Comparison of ENCODE assay signal across 28 cellular contexts in genomic region chr9:95775191-95775590, GRCh38.
"Had no signal": no experiment of that assay in that cellular context is flagged by ENCODE, and none has a peak within 500 bp of the region (broad histone marks: within the 10 kb centered on the region; RNA-seq: fewer than 3 reads in every experiment).

No MANE protein-coding gene starts in this region.

- H2AFZ ChIP-seq: neural progenitor cell, parathyroid adenoma had no signal

- H3K36me3 ChIP-seq: neural progenitor cell, ovary, spleen, suprapubic skin, tibial artery, transverse colon, upper lobe of right lung, uterus had no signal

- H3K27me3 ChIP-seq: neural progenitor cell, ovary, suprapubic skin, testis, tibial artery, transverse colon, upper lobe of right lung, uterus had no signal

- H3K9ac ChIP-seq: neural progenitor cell, parathyroid adenoma had no signal

- H3K27ac ChIP-seq: neural progenitor cell, ovary, parathyroid adenoma, psoas muscle, skin epidermis, spleen, suprapubic skin, tibial artery, transverse colon, upper lobe of right lung, uterus had no signal

- H3K4me2 ChIP-seq: neural progenitor cell, smooth muscle cell had no signal

- DNase-seq: natural killer cell; occipital lobe; ovary; posterior cingulate gyrus; psoas muscle; right cardiac atrium; spleen; stimulated activated CD4-positive, alpha-beta T cell treated with anti-CD3 and anti-CD28 coated beads, Interleukin-12 subunit alpha, Interleukin-12 subunit beta, amount 100 ng/mL, for 4 hours; stimulated activated CD4-positive, alpha-beta T cell treated with anti-CD3 and anti-CD28 coated beads, Interleukin-1b, Interleukin-23, amount 100 ng/mL, for 48 hours; stimulated activated CD4-positive, alpha-beta T cell treated with anti-CD3 and anti-CD28 coated beads, Interleukin-4, amount 100 ng/mL, for 1 hour; stimulated activated CD4-positive, alpha-beta T cell treated with anti-CD3 and anti-CD28 coated beads, Interleukin-4, amount 100 ng/mL, for 4 hours; stimulated activated CD8-positive, alpha-beta memory T cell treated with anti-CD3 and anti-CD28 coated beads, Interleukin-4, amount 100 ng/mL, for 48 hours; stimulated activated naive CD4-positive, alpha-beta T cell; stimulated activated naive CD8-positive, alpha-beta T cell treated with anti-CD3 and anti-CD28 coated beads, Interleukin-15, amount 100 ng/mL, for 72 hours; stimulated activated naive CD8-positive, alpha-beta T cell treated with anti-CD3 and anti-CD28 coated beads, Interleukin-15, Interleukin-2, amounts not matched to agents 100 U/mL and 50 U/mL, for 24 hours; substantia nigra; testis; tibial artery; transverse colon; upper lobe of right lung; uterus had no signal

- H3K4me3 ChIP-seq: neural progenitor cell, ovary, psoas muscle, skin epidermis, smooth muscle cell, spleen, suprapubic skin, testis, tibial artery, transverse colon, upper lobe of right lung, uterus had no signal

- H3K4me1 ChIP-seq: parathyroid adenoma, psoas muscle, spleen, upper lobe of right lung had no signal

- H3K79me2 ChIP-seq: parathyroid adenoma had no signal

- ATAC-seq: natural killer cell; psoas muscle; right cardiac atrium; sciatic nerve; stimulated activated memory B cell treated with anti-CD40 and anti-IgM and Interleukin-4, amounts not matched to agents 10 μg/mL and 1 μg/mL and 100 μg/mL, for 72 hours; stimulated activated naive CD8-positive, alpha-beta T cell treated with anti-CD3 and anti-CD28 coated beads, Interleukin-15, amount 100 ng/mL, for 72 hours; stimulated activated naive CD8-positive, alpha-beta T cell treated with anti-CD3 and anti-CD28 coated beads, Interleukin-15, Interleukin-2, amounts not matched to agents 100 U/mL and 50 U/mL, for 24 hours; upper lobe of right lung had no signal

- H3K9me3 ChIP-seq: ovary, psoas muscle, spleen, suprapubic skin, testis, tibial artery, transverse colon, upper lobe of right lung, uterus had no signal
